In genomic region chr2:45759310-45759851, GRCh38 we compare ENCODE assay signal across 9 cellular contexts.
A peak's percentile ranks its signal among the peaks of the same experiment; 100 is the strongest.
DNase-seq lines count a peak whose midpoint lies in the region; ATAC-seq and TF ChIP-seq lines count a peak whose summit lies in the region.
"Had no signal": no experiment of that assay in that cellular context is flagged by ENCODE, and none has a peak within 500 bp of the region (broad histone marks: within the 10 kb centered on the region; RNA-seq: fewer than 3 reads in every experiment).

No MANE protein-coding gene starts in this region.

- H3K4me1 ChIP-seq in adipocyte (ENCODE audit: control insufficient read depth, insufficient read depth, low read length) = peaks cover 37% of the 10 kb centered on the region
- H3K4me1 ChIP-seq in smooth muscle cell (ENCODE audit: low read depth) = peaks cover 32% of the 10 kb centered on the region
- H3K4me1 ChIP-seq in esophagus squamous epithelium = peaks cover 0 to 26% (median 0%) of the 10 kb centered on the region in 3 donors
- peaks cover 0 to under 1% of the 10 kb centered on the region in 2 donors for H3K4me1 ChIP-seq in left lung

- H3K9ac ChIP-seq in adipocyte (ENCODE audit: low read length) (no peak overlapping the region), smooth muscle cell (ENCODE audit: low read depth) (peak overlapping the region; percentile 24)

- peaks cover 37% of the 10 kb centered on the region for H3F3A ChIP-seq in smooth muscle cell (ENCODE audit: low read depth)

- H2AFZ ChIP-seq in smooth muscle cell (ENCODE audit: low read depth) = no peak overlapping the region

- no peak for TF ChIP-seq POLR2A in esophagus squamous epithelium (IDR thresholded peaks at IDR 0.05)

- H3K27me3 ChIP-seq in adipocyte (replicated peaks; ENCODE audit: control insufficient read depth, insufficient read depth, low read length) (no peaks in the 10 kb centered on the region), smooth muscle cell (ENCODE audit: low read depth) (no peaks in the 10 kb centered on the region), esophagus squamous epithelium (no peaks in the 10 kb centered on the region), left lung (no peaks in the 10 kb centered on the region)
- H3K27me3 ChIP-seq: neutrophil had no signal

- intact Hi-C loops in left cardiac atrium (cut with DNase I) = no loop called here
- intact Hi-C loops in esophagus squamous epithelium (cut with DNase I) = no loop called here
- intact Hi-C loops in left lung (cut with DNase I) = no loop called here

- 10% methylated on average over 15 of the region's 15 CpGs for WGBS in smooth muscle cell (ENCODE audit: low lambda C conversion rate)
- WGBS in esophagus squamous epithelium, 2 donors = 66 to 69% methylated on average over 11 of the region's 15 CpGs

- H3K4me3 Mint-ChIP-seq in HFFc6 = peak overlapping the region; percentile 83

- no peaks in the 10 kb centered on the region for H3K36me3 Mint-ChIP-seq in HFFc6 (ENCODE audit: low read depth)

- peaks cover 75% of the 10 kb centered on the region for H3K4me1 Mint-ChIP-seq in HFFc6 (ENCODE audit: low read depth)

- peaks cover 40% of the 10 kb centered on the region for H3K79me2 ChIP-seq in smooth muscle cell (ENCODE audit: low read depth)

- H3K27ac ChIP-seq in smooth muscle cell (ENCODE audit: low read depth) = peak overlapping the region; percentile 87
- peak overlapping the region in 1 of 4 donors; percentile 37 for H3K27ac ChIP-seq in esophagus squamous epithelium
- no peak overlapping the region for H3K27ac ChIP-seq in left lung
- H3K27ac ChIP-seq: neutrophil had no signal

- H3K4me2 ChIP-seq in smooth muscle cell = peak overlapping the region; percentile 78

- no peak overlapping the region for H3K4me3 ChIP-seq in adipocyte (ENCODE audit: low read length)
- peak overlapping the region; percentile 15 for H3K4me3 ChIP-seq in smooth muscle cell
- H3K4me3 ChIP-seq in esophagus squamous epithelium = no peak overlapping the region
- H3K4me3 ChIP-seq in left lung = no peak overlapping the region

- DNase-seq in HFFc6 = peak; percentile 88
- peak; percentile 59 for DNase-seq in adipocyte (ENCODE audit: low read depth)
- no peak for DNase-seq in left cardiac atrium
- DNase-seq in smooth muscle cell (lab: John Stamatoyannopoulos, UW; ENCODE audit: unreplicated experiment) = no peak
- no peak for DNase-seq in esophagus squamous epithelium (lab: John Stamatoyannopoulos, UW)
- no peak for DNase-seq in left lung
- DNase-seq: activated CD4-positive, alpha-beta T cell treated with anti-CD3 and anti-CD28 coated beads for 48 hours had no signal

- H3K36me3 ChIP-seq in adipocyte (ENCODE audit: control insufficient read depth, insufficient read depth, low read length, severe bottlenecking) = no peaks in the 10 kb centered on the region
- no peaks in the 10 kb centered on the region for H3K36me3 ChIP-seq in smooth muscle cell (ENCODE audit: low read depth)
- no peaks in the 10 kb centered on the region for H3K36me3 ChIP-seq in esophagus squamous epithelium
- H3K36me3 ChIP-seq in left lung = no peaks in the 10 kb centered on the region
- H3K36me3 ChIP-seq: neutrophil had no signal

- no peak for TF ChIP-seq CTCF in HFFc6 (IDR thresholded peaks at IDR 0.05)
- no peak for TF ChIP-seq CTCF in smooth muscle cell (IDR thresholded peaks at IDR 0.05; ENCODE audit: borderline replicate concordance, insufficient read depth, poor library complexity, severe bottlenecking)
- TF ChIP-seq CTCF in esophagus squamous epithelium (IDR thresholded peaks at IDR 0.05) = no peak
- no peak for TF ChIP-seq CTCF in left lung (IDR thresholded peaks at IDR 0.05)

- peak; percentile 70 to 82 for ATAC-seq in left cardiac atrium
- ATAC-seq in left lung = no peak
- no peak for ATAC-seq in HG02885 (IDR thresholded peaks at IDR 0.05; ENCODE audit: poor library complexity, unreplicated experiment)

- H3K27me3 Mint-ChIP-seq in HFFc6 (ENCODE audit: insufficient read depth) = peaks cover 3% of the 10 kb centered on the region

- H4K20me1 ChIP-seq in smooth muscle cell (ENCODE audit: low read depth) = peaks cover 4% of the 10 kb centered on the region

- H3K9me3 ChIP-seq in adipocyte (ENCODE audit: control insufficient read depth, low read length) (no peaks in the 10 kb centered on the region), smooth muscle cell (replicated peaks; ENCODE audit: low read depth) (no peaks in the 10 kb centered on the region), esophagus squamous epithelium (no peaks in the 10 kb centered on the region), left lung (no peaks in the 10 kb centered on the region)
- H3K9me3 ChIP-seq: neutrophil had no signal

- no peaks in the 10 kb centered on the region for H3K9me3 Mint-ChIP-seq in HFFc6

- H3K27ac Mint-ChIP-seq in HFFc6 = peak overlapping the region; percentile 92

Comparison
In these comparisons a context has a peak if more than half of its experiments do, and no peak if none do; other contexts are left out.
1. DNase-seq: peak in HFFc6 (single experiment) and adipocyte (single experiment); none in left cardiac atrium (single experiment), smooth muscle cell (single experiment), esophagus squamous epithelium (single experiment) and left lung (0 of 2).
2. ATAC-seq: peak in left cardiac atrium (2 of 2); none in left lung (single experiment) and HG02885 (single experiment).